ENCODE assay signal across 28 cellular contexts in the genomic region with DNA sequence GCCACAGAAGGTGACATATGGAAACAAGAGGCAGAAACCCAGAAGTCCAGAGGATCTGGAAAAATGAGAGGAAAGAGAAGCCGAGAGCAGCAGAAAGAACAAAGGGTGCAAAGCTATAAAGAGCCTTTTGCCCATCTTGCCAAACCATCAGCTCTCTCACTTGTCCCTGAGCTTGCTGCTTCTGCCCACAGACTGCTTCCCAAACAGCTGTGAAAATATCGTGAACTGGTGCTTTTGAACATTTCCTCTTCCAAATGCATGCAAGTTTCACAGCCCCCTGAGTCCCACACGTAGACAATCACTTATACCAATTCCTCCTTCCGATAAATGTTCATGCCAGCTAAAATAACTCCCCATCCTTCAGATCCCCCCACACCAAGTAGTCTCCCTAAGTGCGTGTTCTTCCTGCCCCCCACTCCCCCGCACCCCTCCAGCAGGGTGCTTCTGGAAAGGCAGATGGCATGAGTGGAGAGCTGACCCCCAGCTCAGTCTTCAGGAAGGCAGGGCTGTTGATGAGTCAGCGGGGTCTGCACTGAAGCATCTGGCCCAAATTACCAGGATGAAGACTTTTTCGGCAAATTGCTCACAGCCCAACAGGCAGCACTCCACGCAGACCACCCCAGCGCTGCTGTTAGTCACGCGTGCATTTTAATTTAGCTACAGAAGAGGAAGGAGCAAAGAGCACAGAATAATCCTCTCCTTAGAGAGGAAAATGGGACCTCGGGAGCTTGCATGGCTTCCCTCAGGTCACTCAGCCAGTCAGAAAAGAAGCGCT.
DNase-seq lines count a peak whose midpoint lies in the region; ATAC-seq, FAIRE-seq and TF ChIP-seq lines count a peak whose summit lies in the region.
"Had no signal": no experiment of that assay in that cellular context is flagged by ENCODE, and none has a peak within 500 bp of the region (broad histone marks: within the 10 kb centered on the region; RNA-seq: fewer than 3 reads in every experiment).

No MANE protein-coding gene starts in this region.

- H3K27me3 ChIP-seq in SK-N-SH (ENCODE audit: insufficient read depth) (no peaks in the 10 kb centered on the region), K562 (ENCODE audit: control insufficient read depth in 2 of 2, insufficient read depth in 2 of 2, low read length in 2 of 2) (peaks cover 0 to 44% of the 10 kb centered on the region in 2 experiments; a peak in 3 of 5 replicates)
- H3K27me3 ChIP-seq: BLaER1 had no signal

- 78% methylated on average over 11 of the region's 14 CpGs for WGBS in SK-N-SH (ENCODE audit: low lambda C conversion rate)
- 9% methylated on average over 14 of the region's 14 CpGs for WGBS in K562 (ENCODE audit: insufficient coverage, low coverage, missing lambda C conversion rate)
- WGBS in mesodermal cell (ENCODE audit: insufficient coverage in 2 of 2), 2 experiments = 79 to 83% methylated on average over 11 to 12 of the region's 14 CpGs

- ATAC-seq in SK-N-SH treated with all-trans-retinoic acid at 6 μM for 48 hours (no peak), K562 (no peak), Right ventricle myocardium superior (ENCODE audit: poor library complexity) (no peak)
- ATAC-seq: GM12878; naive thymus-derived CD8-positive, alpha-beta T cell had no signal

- FAIRE-seq in K562 (lab: Jason Lieb, UNC) = no peak
- FAIRE-seq: GM12878 had no signal

- H3K4me2 ChIP-seq in SK-N-SH (no peak overlapping the region), K562 (ENCODE audit: insufficient read depth, low read length) (peak overlapping the region; percentile 46; the same call in 1 of the 2 replicates)
- H3K4me2 ChIP-seq: BLaER1, KMS-11, PC-9 had no signal

- H3K9me2 ChIP-seq in SK-N-SH = no peaks in the 10 kb centered on the region

- intact Hi-C loops in K562 (cut with micrococcal nuclease) (loop anchor here (5.0 kb wide), 1 partner anchor 51 kb away; no protein-coding TSS in a partner anchor), Right ventricle myocardium superior (cut with DNase I) (loop anchor here (5.0 kb wide), 1 partner anchor 546 kb away; no protein-coding TSS in a partner anchor)

- H3K4me3 Mint-ChIP-seq in chondrocyte (ENCODE audit: unreplicated experiment) (no peak overlapping the region), progenitor cell of endocrine pancreas (ENCODE audit: low read depth) (no peak overlapping the region)
- H3K4me3 Mint-ChIP-seq: memory B cell; naive thymus-derived CD8-positive, alpha-beta T cell; stimulated activated naive CD8-positive, alpha-beta T cell treated with anti-CD3 and anti-CD28 coated beads, Interleukin-15, Interleukin-2, amounts not matched to agents 100 ng/mL and 50 ng/mL, for 24 hours; T-helper 1 cell treated with Interleukin-12 subunit alpha and Interleukin-12 subunit beta and Interleukin-4 antibody, amounts not matched to agents 30 μg/mL and 1 μg/mL, for 36 hours had no signal

- H3K27ac ChIP-seq in SK-N-SH (ENCODE audit: low read depth in 2 of 2, low read length in 1 of 2) = no peak overlapping the region; a peak in 1 of 4 replicates
- no peak overlapping the region for H3K27ac ChIP-seq in K562 (ENCODE audit: extremely low read depth, low read depth, low read length)
- peak overlapping the region; percentile 51 for H3K27ac ChIP-seq in mesodermal cell (ENCODE audit: low read depth, low read length, severe bottlenecking)
- H3K27ac ChIP-seq: BLaER1, KMS-11, PC-9, upper lobe of left lung, WERI-Rb-1 had no signal

- CTCF ChIA-PET in SK-N-SH (lab: Yijun Ruan, JAX) = interaction anchor here (0.8 to 5.8 kb wide), 13 partner anchors 9 to 548 kb away, joined by 3 to 55 read pairs (median 3); no protein-coding TSS in a partner anchor
- CTCF ChIA-PET in K562 (lab: Yijun Ruan, JAX; ENCODE audit: low intra/inter-chr PET ratio) = no interaction called here

- H3K79me2 ChIP-seq in SK-N-SH (ENCODE audit: insufficient read depth) (no peaks in the 10 kb centered on the region), K562 (ENCODE audit: control insufficient read depth, insufficient read depth, low read length) (no peaks in the 10 kb centered on the region)

- H3K9me3 ChIP-seq in SK-N-SH (no peaks in the 10 kb centered on the region), K562 (replicated peaks; ENCODE audit: control insufficient read depth, insufficient read depth, low read depth, low read length) (no peaks in the 10 kb centered on the region), mesodermal cell (ENCODE audit: control insufficient read depth, low read length) (no peaks in the 10 kb centered on the region)
- H3K9me3 ChIP-seq: BLaER1, upper lobe of left lung had no signal

- POLR2A ChIA-PET in SK-N-SH (lab: Yijun Ruan, JAX) = no interaction called here
- POLR2A ChIA-PET in K562 (lab: Yijun Ruan, JAX) = interaction anchor here (0.6 to 1.0 kb wide), 5 partner anchors 11 to 49 kb away, joined by 3 to 5 read pairs (median 3); no protein-coding TSS in a partner anchor

- H4K20me1 ChIP-seq in SK-N-SH (ENCODE audit: insufficient read depth) (no peaks in the 10 kb centered on the region), K562 (replicated peaks; ENCODE audit: control insufficient read depth, insufficient read depth, low read length) (no peaks in the 10 kb centered on the region)
- H4K20me1 ChIP-seq: BLaER1 had no signal

- no peaks in the 10 kb centered on the region for H3F3A ChIP-seq in SK-N-SH (replicated peaks; ENCODE audit: insufficient read depth)

- no peak for TF ChIP-seq POLR2A in K562 (conservative IDR thresholded peaks at IDR 0.05)

- no peak overlapping the region for H3K9ac ChIP-seq in SK-N-SH
- peak overlapping the region in 1 of 2 experiments; percentile 37; a peak in 1 of 4 replicates for H3K9ac ChIP-seq in K562 (ENCODE audit: insufficient read depth in 1 of 2, low read depth in 2 of 2, low read length in 2 of 2)
- H3K9ac ChIP-seq: BLaER1, KMS-11 had no signal

- H3K9me3 Mint-ChIP-seq in chondrocyte (ENCODE audit: low read depth) = no peaks in the 10 kb centered on the region
- no peaks in the 10 kb centered on the region for H3K9me3 Mint-ChIP-seq in progenitor cell of endocrine pancreas (ENCODE audit: low read depth)
- H3K9me3 Mint-ChIP-seq: memory B cell; naive thymus-derived CD8-positive, alpha-beta T cell; stimulated activated naive CD8-positive, alpha-beta T cell treated with anti-CD3 and anti-CD28 coated beads, Interleukin-15, Interleukin-2, amounts not matched to agents 100 ng/mL and 50 ng/mL, for 24 hours; T-helper 1 cell treated with Interleukin-12 subunit alpha and Interleukin-12 subunit beta and Interleukin-4 antibody, amounts not matched to agents 30 μg/mL and 1 μg/mL, for 36 hours had no signal

- no peaks in the 10 kb centered on the region for H3K9me1 ChIP-seq in K562 (ENCODE audit: control insufficient read depth, insufficient read depth, low read length)

- H3K27ac Mint-ChIP-seq in chondrocyte (ENCODE audit: unreplicated experiment) (no peak overlapping the region), progenitor cell of endocrine pancreas (no peak overlapping the region)
- H3K27ac Mint-ChIP-seq: memory B cell; naive thymus-derived CD8-positive, alpha-beta T cell; stimulated activated naive CD8-positive, alpha-beta T cell treated with anti-CD3 and anti-CD28 coated beads, Interleukin-15, Interleukin-2, amounts not matched to agents 100 ng/mL and 50 ng/mL, for 24 hours; T-helper 1 cell treated with Interleukin-12 subunit alpha and Interleukin-12 subunit beta and Interleukin-4 antibody, amounts not matched to agents 30 μg/mL and 1 μg/mL, for 36 hours had no signal

- H3K36me3 ChIP-seq in SK-N-SH (replicated peaks in 1 of 2; ENCODE audit: control insufficient read depth in 1 of 2, insufficient read depth in 2 of 2, low read length in 1 of 2) (no peaks in the 10 kb centered on the region), K562 (ENCODE audit: control insufficient read depth, insufficient read depth, low read length) (no peaks in the 10 kb centered on the region), mesodermal cell (ENCODE audit: control insufficient read depth, insufficient read depth, low read length) (no peaks in the 10 kb centered on the region)
- H3K36me3 ChIP-seq: BLaER1, upper lobe of left lung, WERI-Rb-1 had no signal

- TF ChIP-seq EP300 in SK-N-SH (IDR thresholded peaks at IDR 0.05; ENCODE audit: borderline replicate concordance in 1 of 2, low read depth in 1 of 2, low read length in 1 of 2) = no peak
- TF ChIP-seq EP300 in K562 (IDR thresholded peaks at IDR 0.05; ENCODE audit: low read length) = no peak

- H3K36me3 Mint-ChIP-seq in chondrocyte (ENCODE audit: low read depth) (no peaks in the 10 kb centered on the region), progenitor cell of endocrine pancreas (ENCODE audit: insufficient read depth) (no peaks in the 10 kb centered on the region)
- H3K36me3 Mint-ChIP-seq: memory B cell; naive thymus-derived CD8-positive, alpha-beta T cell had no signal

- TF ChIP-seq CTCF in SK-N-SH (IDR thresholded peaks at IDR 0.05) = no peak
- TF ChIP-seq CTCF in K562 (IDR thresholded peaks at IDR 0.05 in 2 of 3, conservative IDR thresholded peaks at IDR 0.05 in 1 of 3; ENCODE audit: insufficient read depth in 2 of 3, low read depth in 1 of 3, low read length in 3 of 3) = no peak
- TF ChIP-seq CTCF in chondrocyte (IDR thresholded peaks at IDR 0.05) = no peak
- TF ChIP-seq CTCF in progenitor cell of endocrine pancreas (IDR thresholded peaks at IDR 0.05; ENCODE audit: unreplicated experiment) = no peak

- H3K4me1 Mint-ChIP-seq in chondrocyte (ENCODE audit: low read depth) (peaks cover 20% of the 10 kb centered on the region), progenitor cell of endocrine pancreas (ENCODE audit: low read depth) (no peaks in the 10 kb centered on the region)

- H3K27me3 Mint-ChIP-seq in chondrocyte (ENCODE audit: low read depth) (no peaks in the 10 kb centered on the region), progenitor cell of endocrine pancreas (peaks cover 48% of the 10 kb centered on the region)

- H3K4me3 ChIP-seq in SK-N-SH (ENCODE audit: low read depth in 2 of 2, low read length in 1 of 2) = no peak overlapping the region
- H3K4me3 ChIP-seq in K562 = no peak overlapping the region
- H3K4me3 ChIP-seq in mesodermal cell (ENCODE audit: extremely low read depth, insufficient read depth, low read length, poor library complexity, severe bottlenecking) = no peak overlapping the region
- H3K4me3 ChIP-seq: BLaER1, GM12878, PC-9, upper lobe of left lung had no signal

- no TSS peak for BruUV-seq in K562 (replicated peaks; lab: Mats Ljungman, UMichigan)

- TF ChIP-seq RAD21 in SK-N-SH (IDR thresholded peaks at IDR 0.05; ENCODE audit: low read length) = no peak
- no peak for TF ChIP-seq RAD21 in K562 (CRISPR knock-in tag; conservative IDR thresholded peaks at IDR 0.05 in 1 of 2, IDR thresholded peaks at IDR 0.05 in 1 of 2)

- H3K4me1 ChIP-seq in SK-N-SH (ENCODE audit: control insufficient read depth in 1 of 2, insufficient read depth in 2 of 2, low read depth in 1 of 2, low read length in 1 of 2) (peaks cover 4 to 14% of the 10 kb centered on the region in 2 experiments; a peak in 2 of 4 replicates), K562 (replicated peaks in 1 of 2; ENCODE audit: control insufficient read depth in 2 of 2, insufficient read depth in 2 of 2, low read length in 2 of 2) (peaks cover 3 to 8% of the 10 kb centered on the region in 2 experiments; a peak in 3 of 5 replicates), mesodermal cell (ENCODE audit: control insufficient read depth, insufficient read depth, low read length, poor library complexity, severe bottlenecking) (peaks cover 15% of the 10 kb centered on the region)

- DNase-seq in SK-N-SH (peak; percentile 55), K562 (ENCODE audit: extremely low read depth in 1 of 4, low spot score in 3 of 4) (no peak), chondrocyte (ENCODE audit: low spot score) (no peak), progenitor cell of endocrine pancreas (ENCODE audit: low spot score, unreplicated experiment) (no peak), Right ventricle myocardium superior (no peak)
- no peak for DNase-seq in activated CD8-positive, alpha-beta memory T cell treated with anti-CD3 and anti-CD28 coated beads for 24 hours
- DNase-seq: 8988T; activated CD4-positive, alpha-beta T cell treated with anti-CD3 and anti-CD28 coated beads, Interleukin-2, amount 50 U/mL, for 48 hours; activated naive CD4-positive, alpha-beta T cell; activated T-cell treated with anti-CD3 and anti-CD28 coated beads for 4 hours; cerebellar nuclear complex; effector CD4-positive, alpha-beta T cell; erythroblast; naive thymus-derived CD8-positive, alpha-beta T cell; NCI-H1092; NCI-H2081; PC-9; stimulated activated CD4-positive, alpha-beta T cell treated with anti-CD3 and anti-CD28 coated beads, Interleukin-2, amount 100 ng/mL, for 48 hours; upper lobe of left lung; WERI-Rb-1 had no signal

- in situ Hi-C loops in K562 (cut with MboI) = no loop called here

- H2AFZ ChIP-seq in SK-N-SH (ENCODE audit: low read depth) = no peak overlapping the region
- peak overlapping the region; percentile 83 for H2AFZ ChIP-seq in K562 (ENCODE audit: low read depth, low read length)
- H2AFZ ChIP-seq: PC-9 had no signal
